In genomic region chrX:139058831-139059495, GRCh38 we compare ENCODE assay signal across 13 cellular contexts.
DNase-seq lines count a peak whose midpoint lies in the region; ATAC-seq and TF ChIP-seq lines count a peak whose summit lies in the region.
"Had no signal": no experiment of that assay in that cellular context is flagged by ENCODE, and none has a peak within 500 bp of the region (broad histone marks: within the 10 kb centered on the region; RNA-seq: fewer than 3 reads in every experiment).

No MANE protein-coding gene starts in this region.

- ATAC-seq in HG02852 (IDR thresholded peaks at IDR 0.05; ENCODE audit: unreplicated experiment): peak; percentile 61

- no peak for TF ChIP-seq CTCF in Calu3 (IDR thresholded peaks at IDR 0.05; ENCODE audit: unreplicated experiment)

- CTCF ChIA-PET in Calu3 (lab: Charles Lee): no interaction called here

- H3K4me1 Mint-ChIP-seq in Calu3 (ENCODE audit: low read depth, unreplicated experiment): no peaks in the 10 kb centered on the region

- peaks cover 7% of the 10 kb centered on the region for H3K9me3 Mint-ChIP-seq in Calu3 (ENCODE audit: low read depth, unreplicated experiment)

- no peak overlapping the region for H3K4me3 Mint-ChIP-seq in Calu3 (ENCODE audit: low read depth, unreplicated experiment)

- BruUV-seq in Calu3 (replicated peaks; lab: Mats Ljungman, UMichigan): no TSS peak

- intact Hi-C loops in Calu3 (cut with micrococcal nuclease; ENCODE audit: unreplicated experiment): no loop called here

- DNase-seq in AG20443 (ENCODE audit: low spot score) (peak; percentile 10), RPMI8226 (peak; percentile 4), iris pigment epithelial cell (ENCODE audit: low read depth) (peak; percentile 44), Calu3 (no peak), NCI-H128 (lab: John Stamatoyannopoulos, UW; ENCODE audit: unreplicated experiment) (no peak), AG08396 (ENCODE audit: low spot score) (no peak)
- DNase-seq in stimulated activated CD4-positive, alpha-beta T cell treated with anti-CD3 and anti-CD28 coated beads, Interleukin-2, amount 100 ng/mL, for 48 hours: no peak
- DNase-seq: AML-193, brain microvascular endothelial cell, NCI-H345, SJCRH30, trophoblast cell had no signal

- H3K27me3 Mint-ChIP-seq in Calu3 (ENCODE audit: unreplicated experiment): no peaks in the 10 kb centered on the region

- H3K27ac Mint-ChIP-seq in Calu3 (ENCODE audit: unreplicated experiment): no peak overlapping the region

- H3K36me3 Mint-ChIP-seq in Calu3 (ENCODE audit: insufficient read depth, unreplicated experiment): no peaks in the 10 kb centered on the region

Comparison
In these comparisons a context has a peak if more than half of its experiments do, and no peak if none do; other contexts are left out.
1. DNase-seq: peak in AG20443 (single experiment), RPMI8226 (single experiment) and iris pigment epithelial cell (single experiment); none in Calu3 (single experiment), NCI-H128 (single experiment), AG08396 (single experiment) and stimulated activated CD4-positive, alpha-beta T cell treated with anti-CD3 and anti-CD28 coated beads, Interleukin-2, amount 100 ng/mL, for 48 hours (0 of 2).